Comparison of ENCODE assay signal across 24 cellular contexts in the genomic region with DNA sequence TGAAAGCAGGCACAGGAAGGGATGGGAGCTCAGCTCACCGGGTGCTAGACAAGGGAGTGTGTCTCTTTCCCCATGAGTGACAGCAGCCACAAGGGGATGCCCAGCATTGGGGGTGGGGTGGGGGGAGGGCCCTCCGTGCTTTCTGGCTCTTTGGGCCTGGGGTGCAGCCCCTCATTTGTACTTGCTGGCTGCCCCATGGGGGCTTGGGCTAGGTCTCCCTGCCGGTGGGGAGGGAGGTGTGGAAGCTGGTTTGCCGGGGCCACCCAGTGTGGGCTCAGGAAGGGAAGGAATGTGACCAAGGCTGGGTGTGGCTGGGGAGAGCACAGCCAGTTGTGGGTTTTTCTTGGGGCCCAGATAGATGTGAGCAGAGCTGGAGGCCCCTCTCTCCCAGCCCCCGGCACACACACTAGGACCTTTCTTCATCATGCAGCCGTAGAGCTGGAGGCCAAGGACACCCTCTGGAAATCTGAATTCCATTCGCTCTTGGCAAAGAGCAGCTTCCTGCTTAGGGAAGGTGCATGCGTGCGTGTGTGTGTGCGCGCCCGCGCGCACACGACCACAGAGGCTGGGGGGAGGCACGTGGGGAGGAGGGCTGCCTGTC. TPM values are rescaled to one million over a fixed set of nuclear protein-coding genes. Genes with fewer than 3 reads are reported as not detected.
DNase-seq lines count a peak whose midpoint lies in the region; ATAC-seq and TF ChIP-seq lines count a peak whose summit lies in the region.
"Had no signal": no experiment of that assay in that cellular context is flagged by ENCODE, and none has a peak within 500 bp of the region (broad histone marks: within the 10 kb centered on the region; RNA-seq: fewer than 3 reads in every experiment).

No MANE protein-coding gene starts in this region.

- no peak overlapping the region for H3K4me3 Mint-ChIP-seq in activated CD8-positive, alpha-beta memory T cell treated with anti-CD3 and anti-CD28 coated beads, Interleukin-2, amount 10 ng/mL, durations not matched to agents 7 days and 5 days
- no peak overlapping the region for H3K4me3 Mint-ChIP-seq in dendritic cell treated with granulocyte-macrophage colony-stimulating factor and Interleukin-4, amounts not matched to agents 40 ng/mL and 50 ng/mL, for 4 days
- H3K4me3 Mint-ChIP-seq in osteocyte (ENCODE audit: unreplicated experiment) = no peak overlapping the region
- H3K4me3 Mint-ChIP-seq: activated naive CD4-positive, alpha-beta T cell treated with anti-CD3 and anti-CD28 coated beads for 36 hours; memory B cell had no signal

- H3K4me1 Mint-ChIP-seq in activated CD8-positive, alpha-beta memory T cell treated with anti-CD3 and anti-CD28 coated beads, Interleukin-2, amount 10 ng/mL, durations not matched to agents 7 days and 5 days = no peaks in the 10 kb centered on the region
- peaks cover 45% of the 10 kb centered on the region for H3K4me1 Mint-ChIP-seq in dendritic cell treated with granulocyte-macrophage colony-stimulating factor and Interleukin-4, amounts not matched to agents 40 ng/mL and 50 ng/mL, for 4 days (ENCODE audit: low read depth)
- peaks cover 10% of the 10 kb centered on the region for H3K4me1 Mint-ChIP-seq in osteocyte (ENCODE audit: unreplicated experiment)

- POLR2A ChIA-PET in HEK293T (lab: Yijun Ruan, JAX) = no interaction called here

- ATAC-seq in activated CD8-positive, alpha-beta memory T cell treated with anti-CD3 and anti-CD28 coated beads, Interleukin-2, amount 10 ng/mL, durations not matched to agents 7 days and 5 days = no peak
- no peak for ATAC-seq in GM18907 (IDR thresholded peaks at IDR 0.05; ENCODE audit: unreplicated experiment)
- no peak for ATAC-seq in GM21576 (IDR thresholded peaks at IDR 0.05; ENCODE audit: unreplicated experiment)
- ATAC-seq: upper lobe of right lung had no signal

- peak; percentile 33 for DNase-seq in activated CD8-positive, alpha-beta memory T cell treated with anti-CD3 and anti-CD28 coated beads, Interleukin-2, amount 10 ng/mL, durations not matched to agents 7 days and 5 days
- DNase-seq in activated CD8-positive, alpha-beta memory T cell treated with anti-CD3 and anti-CD28 coated beads, Interleukin-2, amount 50 U/mL, for 4 hours = no peak
- DNase-seq in osteocyte (ENCODE audit: extremely low spot score, unreplicated experiment) (peak; percentile 59), testis (peak; percentile 12), HEK293T (ENCODE audit: extremely low spot score) (no peak)
- DNase-seq: activated CD4-positive, alpha-beta T cell treated with anti-CD3 and anti-CD28 coated beads, Interleukin-2, amount 50 U/mL, for 4 hours; activated T-cell treated with anti-CD3 and anti-CD28 coated beads, Interleukin-2, amount 50 U/mL, for 1 hour; BE2C; colonic mucosa; GDM1; MG63; NCI-H146; NCI-H2171 treated with DMSO at 0.1 percent for 48 hours; NCI-H748 treated with DMSO at 0.1 percent for 48 hours; Right ventricle myocardium superior; stimulated activated naive CD4-positive, alpha-beta T cell; upper lobe of right lung had no signal

- CTCF ChIA-PET in activated CD8-positive, alpha-beta memory T cell treated with anti-CD3 and anti-CD28 coated beads, Interleukin-2, amount 10 ng/mL, durations not matched to agents 7 days and 5 days (lab: Charles Lee) = no interaction called here
- CTCF ChIA-PET in HEK293T (lab: Yijun Ruan, JAX) = no interaction called here

- TF ChIP-seq POLR2A in testis (IDR thresholded peaks at IDR 0.05) = no peak

- H3K9me3 ChIP-seq in testis = no peaks in the 10 kb centered on the region
- H3K9me3 ChIP-seq: ascending aorta, BE2C, colonic mucosa, MG63, right atrium auricular region, upper lobe of right lung had no signal

- H3K27ac Mint-ChIP-seq in activated CD8-positive, alpha-beta memory T cell treated with anti-CD3 and anti-CD28 coated beads, Interleukin-2, amount 10 ng/mL, durations not matched to agents 7 days and 5 days = no peak overlapping the region
- peak overlapping the region; percentile 11 for H3K27ac Mint-ChIP-seq in dendritic cell treated with granulocyte-macrophage colony-stimulating factor and Interleukin-4, amounts not matched to agents 40 ng/mL and 50 ng/mL, for 4 days
- H3K27ac Mint-ChIP-seq in osteocyte (ENCODE audit: unreplicated experiment) = no peak overlapping the region
- H3K27ac Mint-ChIP-seq: activated naive CD4-positive, alpha-beta T cell treated with anti-CD3 and anti-CD28 coated beads for 36 hours; memory B cell had no signal

- no peak overlapping the region for H3K27ac ChIP-seq in testis
- H3K27ac ChIP-seq: ascending aorta, colonic mucosa, right atrium auricular region, upper lobe of right lung had no signal

- no peaks in the 10 kb centered on the region for H3K27me3 ChIP-seq in testis
- H3K27me3 ChIP-seq: ascending aorta, BE2C, colonic mucosa, MG63, right atrium auricular region, upper lobe of right lung had no signal

- no peak overlapping the region for H3K4me3 ChIP-seq in testis
- H3K4me3 ChIP-seq: ascending aorta, colonic mucosa, MG63, right atrium auricular region, upper lobe of right lung had no signal

- peaks cover 4% of the 10 kb centered on the region for H3K4me1 ChIP-seq in testis
- H3K4me1 ChIP-seq: colonic mucosa had no signal

- no peaks in the 10 kb centered on the region for H3K9me3 Mint-ChIP-seq in activated CD8-positive, alpha-beta memory T cell treated with anti-CD3 and anti-CD28 coated beads, Interleukin-2, amount 10 ng/mL, durations not matched to agents 7 days and 5 days (ENCODE audit: low read depth)
- H3K9me3 Mint-ChIP-seq in dendritic cell treated with granulocyte-macrophage colony-stimulating factor and Interleukin-4, amounts not matched to agents 40 ng/mL and 50 ng/mL, for 4 days = no peaks in the 10 kb centered on the region
- no peaks in the 10 kb centered on the region for H3K9me3 Mint-ChIP-seq in osteocyte (ENCODE audit: unreplicated experiment)
- H3K9me3 Mint-ChIP-seq: activated naive CD4-positive, alpha-beta T cell treated with anti-CD3 and anti-CD28 coated beads for 36 hours; memory B cell had no signal

- TF ChIP-seq CTCF in osteocyte (IDR thresholded peaks at IDR 0.05) (no peak), testis (IDR thresholded peaks at IDR 0.05) (no peak)

- H3K27me3 Mint-ChIP-seq in activated CD8-positive, alpha-beta memory T cell treated with anti-CD3 and anti-CD28 coated beads, Interleukin-2, amount 10 ng/mL, durations not matched to agents 7 days and 5 days = no peaks in the 10 kb centered on the region
- H3K27me3 Mint-ChIP-seq in dendritic cell treated with granulocyte-macrophage colony-stimulating factor and Interleukin-4, amounts not matched to agents 40 ng/mL and 50 ng/mL, for 4 days = no peaks in the 10 kb centered on the region
- peaks cover 3% of the 10 kb centered on the region for H3K27me3 Mint-ChIP-seq in osteocyte (ENCODE audit: unreplicated experiment)
- H3K27me3 Mint-ChIP-seq: memory B cell had no signal

- no peaks in the 10 kb centered on the region for H3K36me3 ChIP-seq in testis (ENCODE audit: low read depth, missing control alignments)
- H3K36me3 ChIP-seq: ascending aorta, BE2C, colonic mucosa, MG63, right atrium auricular region, upper lobe of right lung had no signal

- 61 to 73% methylated on average over 14 to 16 of the region's 16 CpGs for WGBS in testis, 2 donors

- intact Hi-C loops in dendritic cell treated with granulocyte-macrophage colony-stimulating factor and Interleukin-4, amounts not matched to agents 40 ng/mL and 50 ng/mL, for 4 days (cut with micrococcal nuclease) = no loop called here
- intact Hi-C loops in testis (cut with DNase I; ENCODE audit: low total_unique reads) = no loop called here

- no peaks in the 10 kb centered on the region for H3K36me3 Mint-ChIP-seq in activated CD8-positive, alpha-beta memory T cell treated with anti-CD3 and anti-CD28 coated beads, Interleukin-2, amount 10 ng/mL, durations not matched to agents 7 days and 5 days
- H3K36me3 Mint-ChIP-seq in dendritic cell treated with granulocyte-macrophage colony-stimulating factor and Interleukin-4, amounts not matched to agents 40 ng/mL and 50 ng/mL, for 4 days (ENCODE audit: low read depth) = peaks cover 53% of the 10 kb centered on the region
- peaks cover 3% of the 10 kb centered on the region for H3K36me3 Mint-ChIP-seq in osteocyte (ENCODE audit: unreplicated experiment)

TF ChIP-seq in HEK293T, 16 proteins besides CTCF, POLR2A, EP300 and RAD21:
- no peak for TF ChIP-seq ELF4 (IDR thresholded peaks at IDR 0.05)
- TF ChIP-seq HDGF (IDR thresholded peaks at IDR 0.05; ENCODE audit: borderline replicate concordance) = no peak
- no peak for TF ChIP-seq FOXK2 (IDR thresholded peaks at IDR 0.05)
- TF ChIP-seq SP1 (IDR thresholded peaks at IDR 0.05) = no peak
TF ChIP-seq in HEK293T: peak in this region for 0.

RNA-seq across cellular contexts. Expression of a gene that starts 25.8 kb away (rescaled TPM):
- total RNA-seq in activated CD8-positive, alpha-beta memory T cell treated with anti-CD3 and anti-CD28 coated beads, Interleukin-2, amount 10 ng/mL, durations not matched to agents 7 days and 5 days = under 1 TPM; 0.33 to 0.44 TPM
- total RNA-seq in osteocyte (3.4 and 3.9 TPM in 2 replicates), testis (1 to 10 TPM; 4.0 to 5.9 TPM)
- polyA plus RNA-seq in testis (ENCODE audit: insufficient read depth, low read depth, low replicate concordance) = 0.20 TPM

Comparison
In these comparisons a context has a peak if more than half of its experiments do, and no peak if none do; other contexts are left out.
1. DNase-seq: peak in activated CD8-positive, alpha-beta memory T cell treated with anti-CD3 and anti-CD28 coated beads, Interleukin-2, amount 10 ng/mL, durations not matched to agents 7 days and 5 days (single experiment), osteocyte (single experiment) and testis (single experiment); none in activated CD8-positive, alpha-beta memory T cell treated with anti-CD3 and anti-CD28 coated beads, Interleukin-2, amount 50 U/mL, for 4 hours (single experiment) and HEK293T (single experiment).